In genomic region chr19:19405919-19406877, GRCh38 we compare ENCODE assay signal across 1 cellular context.
TF ChIP-seq lines count a peak whose summit lies in the region.

No MANE protein-coding gene starts in this region.

TF ChIP-seq in HEK293, 187 proteins besides CTCF, POLR2A, EP300 and RAD21 (continued from another document):
- TF ChIP-seq PRDM4 (tag by site-specific recombination; IDR thresholded peaks at IDR 0.05), result no peak
